18 cellular contexts compared by ENCODE assay signal in genomic region chr3:190172751-190173150, GRCh38. TPM values are rescaled to one million over a fixed set of nuclear protein-coding genes. Genes with fewer than 3 reads are reported as not detected.
"Had no signal": no experiment of that assay in that cellular context is flagged by ENCODE, and none has a peak within 500 bp of the region (broad histone marks: within the 10 kb centered on the region; RNA-seq: fewer than 3 reads in every experiment).

No MANE protein-coding gene starts in this region.

- H3K4me3 Mint-ChIP-seq: activated CD4-positive, alpha-beta memory T cell treated with anti-CD3 and anti-CD28 coated beads, Interleukin-2, amount 10 ng/mL, durations not matched to agents 7 days and 5 days; nephron; WTC11 had no signal

- H3K36me3 ChIP-seq: prostate gland, tibial nerve, uterus had no signal

- H3K9me3 Mint-ChIP-seq: activated CD4-positive, alpha-beta memory T cell treated with anti-CD3 and anti-CD28 coated beads, Interleukin-2, amount 10 ng/mL, durations not matched to agents 7 days and 5 days; activated naive CD4-positive, alpha-beta T cell treated with anti-CD3 and anti-CD28 coated beads, Interleukin-2, amount 50 U/mL, for 72 hours; nephron had no signal

- H3K36me3 Mint-ChIP-seq: activated naive CD4-positive, alpha-beta T cell treated with anti-CD3 and anti-CD28 coated beads, Interleukin-2, amount 50 U/mL, for 72 hours; WTC11 had no signal

- H3K4me3 ChIP-seq: prostate gland, tibial nerve, uterus had no signal

- ATAC-seq: activated naive CD4-positive, alpha-beta T cell treated with anti-CD3 and anti-CD28 coated beads, Interleukin-2, amount 50 U/mL, for 72 hours; esophagus mucosa; right cardiac atrium; WTC11 had no signal

- H3K9me3 ChIP-seq: prostate gland, tibial nerve, uterus had no signal

- H3K27me3 ChIP-seq: tibial nerve, uterus had no signal

- H3K4me1 ChIP-seq: prostate gland, tibial nerve, uterus had no signal

- H3K27ac Mint-ChIP-seq: activated CD4-positive, alpha-beta memory T cell treated with anti-CD3 and anti-CD28 coated beads, Interleukin-2, amount 10 ng/mL, durations not matched to agents 7 days and 5 days; activated naive CD4-positive, alpha-beta T cell treated with anti-CD3 and anti-CD28 coated beads, Interleukin-2, amount 50 U/mL, for 72 hours; nephron; WTC11 had no signal

- DNase-seq: activated CD4-positive, alpha-beta memory T cell treated with anti-CD3 and anti-CD28 coated beads, Interleukin-2, amount 10 ng/mL, durations not matched to agents 7 days and 5 days; activated CD4-positive, alpha-beta T cell treated with anti-CD3 and anti-CD28 coated beads for 4 hours; activated effector memory CD4-positive, alpha-beta T cell treated with anti-CD3 and anti-CD28 coated beads, Interleukin-2, amount 50 U/mL, for 16 hours; activated T-cell treated with anti-CD3 and anti-CD28 coated beads, Interleukin-2, amount 50 U/mL, for 48 hours; caudate nucleus; right cardiac atrium; small intestine; stimulated activated CD4-positive, alpha-beta T cell treated with anti-CD3 and anti-CD28 coated beads, Interleukin-4, amount 100 ng/mL, for 4 hours; stimulated activated CD8-positive, alpha-beta memory T cell treated with anti-CD3 and anti-CD28 coated beads, Interleukin-4, amount 100 ng/mL, for 48 hours; stimulated activated naive CD4-positive, alpha-beta T cell treated with Interleukin-2 at 50 U/mL for 16 hours; substantia nigra; uterus had no signal

- H3K27ac ChIP-seq: prostate gland, tibial nerve, uterus had no signal

RNA-seq across cellular contexts. Expression of gene P3H2, which starts 52.1 kb away (rescaled TPM):
- total RNA-seq: activated CD4-positive, alpha-beta memory T cell treated with anti-CD3 and anti-CD28 coated beads, Interleukin-2, amount 10 ng/mL, durations not matched to agents 7 days and 5 days; activated naive CD4-positive, alpha-beta T cell treated with anti-CD3 and anti-CD28 coated beads, Interleukin-2, amount 50 U/mL, for 72 hours had no signal
